In genomic region chr7:142611566-142612250, GRCh38 we compare ENCODE assay signal across 15 cellular contexts.
A peak's percentile ranks its signal among the peaks of the same experiment; 100 is the strongest.
DNase-seq lines count a peak whose midpoint lies in the region; ATAC-seq and TF ChIP-seq lines count a peak whose summit lies in the region.
"Had no signal": no experiment of that assay in that cellular context is flagged by ENCODE, and none has a peak within 500 bp of the region (broad histone marks: within the 10 kb centered on the region; RNA-seq: fewer than 3 reads in every experiment).

No MANE protein-coding gene starts in this region.

- TF ChIP-seq CTCF in BJ (IDR thresholded peaks at IDR 0.05; ENCODE audit: insufficient read depth, low read depth, low read length) (no peak), fibroblast of pulmonary artery (IDR thresholded peaks at IDR 0.05; ENCODE audit: low read length, missing control alignments) (no peak), omental fat pad (IDR thresholded peaks at IDR 0.05) (no peak)

- H3K9me3 Mint-ChIP-seq in activated CD4-positive, alpha-beta memory T cell treated with anti-CD3 and anti-CD28 coated beads for 36 hours = no peaks in the 10 kb centered on the region

- H3K36me3 ChIP-seq in BJ (ENCODE audit: control insufficient read depth, insufficient read depth, low read length) = no peaks in the 10 kb centered on the region

- CTCF ChIA-PET in BJ (lab: Yijun Ruan, JAX) = interaction anchor here (1.3 to 2.6 kb wide), 6 partner anchors 8 to 172 kb away, joined by 4 to 15 read pairs (median 8); no protein-coding TSS in a partner anchor
- CTCF ChIA-PET in activated CD4-positive, alpha-beta memory T cell treated with anti-CD3 and anti-CD28 coated beads for 36 hours (lab: Charles Lee) = interaction anchor here (0.7 to 1.6 kb wide), 2 partner anchors 125 to 199 kb away, joined by 4 to 5 read pairs; no protein-coding TSS in a partner anchor

- POLR2A ChIA-PET in BJ (lab: Charles Lee) = no interaction called here
- POLR2A ChIA-PET in activated CD4-positive, alpha-beta memory T cell treated with anti-CD3 and anti-CD28 coated beads for 36 hours (lab: Charles Lee) = interaction anchor here (1.5 to 1.9 kb wide), 2 partner anchors 196 to 199 kb away, joined by 4 to 7 read pairs; no protein-coding TSS in a partner anchor

- no peaks in the 10 kb centered on the region for H3K36me3 Mint-ChIP-seq in activated CD4-positive, alpha-beta memory T cell treated with anti-CD3 and anti-CD28 coated beads for 36 hours

- peak overlapping the region; percentile 66 for H3K27ac Mint-ChIP-seq in activated CD4-positive, alpha-beta memory T cell treated with anti-CD3 and anti-CD28 coated beads for 36 hours

- H3K4me3 ChIP-seq in BJ (ENCODE audit: low read depth, low read length) (no peak overlapping the region), fibroblast of pulmonary artery (replicated peaks; ENCODE audit: low read depth, low read length) (no peak overlapping the region)

- intact Hi-C loops in activated CD4-positive, alpha-beta memory T cell treated with anti-CD3 and anti-CD28 coated beads for 36 hours (cut with micrococcal nuclease) = loop anchor here (1.0 kb wide), 1 partner anchor 198 kb away; no protein-coding TSS in a partner anchor

- H3K4me1 Mint-ChIP-seq in activated CD4-positive, alpha-beta memory T cell treated with anti-CD3 and anti-CD28 coated beads for 36 hours (ENCODE audit: low read depth) = peaks cover 34% of the 10 kb centered on the region

- H3K27me3 Mint-ChIP-seq in activated CD4-positive, alpha-beta memory T cell treated with anti-CD3 and anti-CD28 coated beads for 36 hours = peaks cover 1% of the 10 kb centered on the region

- ATAC-seq in GM19467 (IDR thresholded peaks at IDR 0.05; ENCODE audit: unreplicated experiment) (no peak), omental fat pad (ENCODE audit: low FRiP score) (no peak)

- no peaks in the 10 kb centered on the region for H3K27me3 ChIP-seq in BJ (ENCODE audit: control insufficient read depth, insufficient read depth, low read length)

- no peak overlapping the region for H3K4me3 Mint-ChIP-seq in activated CD4-positive, alpha-beta memory T cell treated with anti-CD3 and anti-CD28 coated beads for 36 hours

- DNase-seq in BJ (ENCODE audit: low read depth) = peak; percentile 48
- peak; percentile 54 for DNase-seq in EL
- DNase-seq in activated CD4-positive, alpha-beta memory T cell treated with anti-CD3 and anti-CD28 coated beads for 36 hours = peak; percentile 12
- peak; percentile 24 for DNase-seq in fibroblast of pulmonary artery (ENCODE audit: low read depth)
- DNase-seq in dedifferentiated amniotic fluid mesenchymal stem cell (ENCODE audit: extremely low spot score) = no peak
- DNase-seq in omental fat pad (ENCODE audit: low spot score) = no peak
- DNase-seq: activated CD8-positive, alpha-beta memory T cell treated with anti-CD3 and anti-CD28 coated beads, Interleukin-2, amount 50 U/mL, for 48 hours; amniotic stem cell; cerebellar nuclear complex; DMS153; glutamatergic neuron; mesendoderm; NCI-H146; stimulated activated CD4-positive, alpha-beta T cell treated with anti-CD3 and anti-CD28 coated beads, Interleukin-15, amount 100 ng/mL, for 24 hours had no signal

Comparison
In these comparisons a context has a peak if more than half of its experiments do, and no peak if none do; other contexts are left out.
1. DNase-seq: peak in BJ (single experiment), EL (single experiment), activated CD4-positive, alpha-beta memory T cell treated with anti-CD3 and anti-CD28 coated beads for 36 hours (single experiment) and fibroblast of pulmonary artery (single experiment); none in dedifferentiated amniotic fluid mesenchymal stem cell (single experiment) and omental fat pad (single experiment).